ENCODE assay signal across 1 cellular context in genomic region chr6:142297996-142298753, GRCh38.
TF ChIP-seq lines count a peak whose summit lies in the region.

No MANE protein-coding gene starts in this region.

TF ChIP-seq in HepG2, 621 proteins besides CTCF, POLR2A, EP300 and RAD21 (continued from another document and continues in another):
- TF ChIP-seq ARID3A (IDR thresholded peaks at IDR 0.05; ENCODE audit: low read depth, low read length): peak; percentile 96
- no peak for TF ChIP-seq DZIP1 (CRISPR knock-in tag; IDR thresholded peaks at IDR 0.05)
- no peak for TF ChIP-seq SUZ12 (IDR thresholded peaks at IDR 0.05; ENCODE audit: low read depth, low read length)
- peak; percentile 55; the same call in 1 of the 2 replicates for TF ChIP-seq ZNF691 (CRISPR knock-in tag; IDR thresholded peaks at IDR 0.05; ENCODE audit: borderline replicate concordance, low read depth)
- TF ChIP-seq STAT5B (CRISPR knock-in tag; IDR thresholded peaks at IDR 0.05): no peak
- TF ChIP-seq ZNF615 (CRISPR knock-in tag; IDR thresholded peaks at IDR 0.05; ENCODE audit: borderline replicate concordance): no peak
- no peak for TF ChIP-seq ZNF747 (CRISPR knock-in tag; IDR thresholded peaks at IDR 0.05; ENCODE audit: borderline replicate concordance)
- peak; percentile 88; the same call in 1 of the 2 replicates for TF ChIP-seq ZNF646 (CRISPR knock-in tag; IDR thresholded peaks at IDR 0.05)
- no peak for TF ChIP-seq PBX2 (CRISPR knock-in tag; IDR thresholded peaks at IDR 0.05)
- TF ChIP-seq AFF4 (CRISPR knock-in tag; IDR thresholded peaks at IDR 0.05): no peak
- no peak for TF ChIP-seq ZNF121 (CRISPR knock-in tag; IDR thresholded peaks at IDR 0.05)
- no peak for TF ChIP-seq ZNF275 (CRISPR knock-in tag; IDR thresholded peaks at IDR 0.05; ENCODE audit: borderline replicate concordance)
- TF ChIP-seq RORA (CRISPR knock-in tag; IDR thresholded peaks at IDR 0.05): no peak
- TF ChIP-seq FOXP1 (IDR thresholded peaks at IDR 0.05): peak; percentile 97
- peak; percentile 95 for TF ChIP-seq FOXP1 (CRISPR knock-in tag; IDR thresholded peaks at IDR 0.05)
- no peak for TF ChIP-seq ZNF724P (CRISPR knock-in tag; IDR thresholded peaks at IDR 0.05; ENCODE audit: borderline replicate concordance)
- TF ChIP-seq BHLHE40 (IDR thresholded peaks at IDR 0.05; ENCODE audit: low read length): peak; percentile 89
- TF ChIP-seq SMAD9 (CRISPR knock-in tag; IDR thresholded peaks at IDR 0.05): 0 out of 2 replicates have a peak, but pooled peaks have one; percentile 48
- TF ChIP-seq ZNF503 (CRISPR knock-in tag; IDR thresholded peaks at IDR 0.05): 0 out of 2 replicates have a peak, but pooled peaks have one; percentile 9
- TF ChIP-seq PCBP2 (optimal IDR thresholded peaks at IDR 0.05; ENCODE audit: low read depth, low read length, poor library complexity, severe bottlenecking): no peak
- TF ChIP-seq ZNF136 (CRISPR knock-in tag; IDR thresholded peaks at IDR 0.05; ENCODE audit: low read depth): 0 out of 2 replicates have a peak, but pooled peaks have one; percentile 79
- TF ChIP-seq ZNF772 (CRISPR knock-in tag; IDR thresholded peaks at IDR 0.05): peak; percentile 46; the same call in 1 of the 2 replicates
- TF ChIP-seq HOXA7 (CRISPR knock-in tag; IDR thresholded peaks at IDR 0.05): no peak
- no peak for TF ChIP-seq ZFP41 (CRISPR knock-in tag; IDR thresholded peaks at IDR 0.05; ENCODE audit: borderline replicate concordance)
- TF ChIP-seq ZNF652 (CRISPR knock-in tag; IDR thresholded peaks at IDR 0.05; ENCODE audit: borderline replicate concordance, low read depth): peak; percentile 99
- no peak for TF ChIP-seq ZNF501 (CRISPR knock-in tag; IDR thresholded peaks at IDR 0.05)
- TF ChIP-seq GABPA (IDR thresholded peaks at IDR 0.05; ENCODE audit: low read depth, low read length): no peak
- TF ChIP-seq GABPA (CRISPR knock-in tag; IDR thresholded peaks at IDR 0.05; ENCODE audit: low read depth): no peak
- TF ChIP-seq FLYWCH1 (CRISPR knock-in tag; IDR thresholded peaks at IDR 0.05): no peak
- TF ChIP-seq TCF12 (IDR thresholded peaks at IDR 0.05): no peak
- TF ChIP-seq TCF12 (CRISPR knock-in tag; IDR thresholded peaks at IDR 0.05): no peak
- no peak for TF ChIP-seq ZNF7 (CRISPR knock-in tag; IDR thresholded peaks at IDR 0.05)
- TF ChIP-seq ZNF598 (CRISPR knock-in tag; IDR thresholded peaks at IDR 0.05; ENCODE audit: borderline replicate concordance): no peak
- TF ChIP-seq ZNF761 (CRISPR knock-in tag; conservative IDR thresholded peaks at IDR 0.05): no peak
- TF ChIP-seq ZNF160 (CRISPR knock-in tag; IDR thresholded peaks at IDR 0.05): no peak
- TF ChIP-seq ZNF777 (CRISPR knock-in tag; IDR thresholded peaks at IDR 0.05): no peak
- TF ChIP-seq SRSF4 (IDR thresholded peaks at IDR 0.05; ENCODE audit: low read depth, low read length, poor library complexity, severe bottlenecking): no peak
